ENCODE assay signal across 8 cellular contexts in genomic region chr19:46745030-46745429, GRCh38. TPM values are rescaled to one million over a fixed set of nuclear protein-coding genes. Genes with fewer than 3 reads are reported as not detected.
DNase-seq lines count a peak whose midpoint lies in the region; ATAC-seq and TF ChIP-seq lines count a peak whose summit lies in the region.

No MANE protein-coding gene starts in this region.

- peaks cover 9% of the 10 kb centered on the region for H3K36me3 Mint-ChIP-seq in T-cell

- CTCF ChIA-PET in T-cell (lab: Charles Lee): interaction anchor here in 1 of 2 donors (1.5 kb wide), 1 partner anchor 96 kb away, joined by 5 read pairs; no protein-coding TSS in a partner anchor

- H3K27me3 ChIP-seq in rectal smooth muscle tissue (ENCODE audit: control insufficient read depth, insufficient read depth, low read length): no peaks in the 10 kb centered on the region

- H3K4me3 ChIP-seq in GM08714 (ENCODE audit: low read length): peak overlapping the region; percentile 98
- peak overlapping the region; percentile 86 for H3K4me3 ChIP-seq in fibroblast of villous mesenchyme (ENCODE audit: low read depth, low read length)
- H3K4me3 ChIP-seq in rectal smooth muscle tissue (ENCODE audit: low read length): peak overlapping the region; percentile 96

- no peaks in the 10 kb centered on the region for H3K27me3 Mint-ChIP-seq in T-cell

- H3K27ac ChIP-seq in rectal smooth muscle tissue (ENCODE audit: low read depth, low read length): no peak overlapping the region

- peak overlapping the region; percentile 72 to 84 for H3K27ac Mint-ChIP-seq in T-cell

- no peak for TF ChIP-seq CTCF in fibroblast of villous mesenchyme (IDR thresholded peaks at IDR 0.05; ENCODE audit: insufficient read depth, low read depth, low read length)

- H3K4me1 ChIP-seq in rectal smooth muscle tissue (ENCODE audit: control insufficient read depth, insufficient read depth, low read length): peaks cover 12% of the 10 kb centered on the region

- H3K9ac ChIP-seq in rectal smooth muscle tissue (ENCODE audit: low read length): peak overlapping the region; percentile 86

- POLR2A ChIA-PET in T-cell (lab: Charles Lee): interaction anchor here (0.6 kb wide), 2 partner anchors 13 to 1122 kb away, joined by 3 to 5 read pairs; no protein-coding TSS in a partner anchor

- H3K4me3 Mint-ChIP-seq in T-cell: peak overlapping the region; percentile 87 to 90 (median 90)

- H3K9me3 Mint-ChIP-seq in T-cell: no peaks in the 10 kb centered on the region

- H3K4me1 Mint-ChIP-seq in T-cell: peaks cover 61 to 64% (median 63%) of the 10 kb centered on the region in 3 donors

- ATAC-seq in T-cell (replicated peaks in 1 of 4): no peak
- no peak for ATAC-seq in GM21786 (IDR thresholded peaks at IDR 0.05; ENCODE audit: unreplicated experiment)
- ATAC-seq in HG02763 (IDR thresholded peaks at IDR 0.05; ENCODE audit: unreplicated experiment): no peak

- peaks cover 2% of the 10 kb centered on the region for H3K36me3 ChIP-seq in rectal smooth muscle tissue (ENCODE audit: control insufficient read depth, insufficient read depth, low read length)

- DNase-seq in T-cell (no peak), fibroblast of villous mesenchyme (ENCODE audit: low read depth) (no peak), C1 segment of cervical spinal cord (lab: John Stamatoyannopoulos, UW) (no peak), NCI-H187 treated with DMSO at 0.1 percent for 48 hours (lab: John Stamatoyannopoulos, UW) (no peak)

RNA-seq across cellular contexts. Expression of gene FKRP, which starts 0.8 kb away (rescaled TPM):
- total RNA-seq in T-cell (10 to 100 TPM; 17.8 to 35.3 (median 23.6) TPM), fibroblast of villous mesenchyme (18.1 and 19.6 TPM in 2 replicates)

RNA-seq across cellular contexts. Expression of gene STRN4, which starts 1.2 kb away (rescaled TPM):
- 100 to 1,000 TPM in 3 of 5 donors, 10 to 100 TPM in 2; 85.2 to 123 (median 101) TPM for total RNA-seq in T-cell
- 66.5 and 75.1 TPM in 2 replicates for total RNA-seq in fibroblast of villous mesenchyme

RNA-seq across cellular contexts. Expression of gene PRKD2, which starts 28.1 kb away (rescaled TPM):
- total RNA-seq in T-cell: 100 to 1,000 TPM; 121 to 145 (median 138) TPM
- 11.7 and 12.2 TPM in 2 replicates for total RNA-seq in fibroblast of villous mesenchyme

RNA-seq across cellular contexts. Expression of gene SLC1A5, which starts 43.4 kb away (rescaled TPM):
- total RNA-seq in T-cell (10 to 100 TPM in 4 of 5 donors, 1 to 10 TPM in 1; 7.6 to 50.5 (median 47.7) TPM), fibroblast of villous mesenchyme (196 and 224 TPM in 2 replicates)
